In genomic region chr20:6708010-6708409, GRCh38 we compare ENCODE assay signal across 11 cellular contexts. TPM values are rescaled to one million over a fixed set of nuclear protein-coding genes. Genes with fewer than 3 reads are reported as not detected.
DNase-seq lines count a peak whose midpoint lies in the region; ATAC-seq and TF ChIP-seq lines count a peak whose summit lies in the region.
"Had no signal": no experiment of that assay in that cellular context is flagged by ENCODE, and none has a peak within 500 bp of the region (broad histone marks: within the 10 kb centered on the region; RNA-seq: fewer than 3 reads in every experiment).

No MANE protein-coding gene starts in this region.

- H3K4me3 ChIP-seq in adrenal gland: no peak overlapping the region
- H3K4me3 ChIP-seq in left ventricle myocardium inferior: no peak overlapping the region

- no peak for TF ChIP-seq POLR2A in adrenal gland (IDR thresholded peaks at IDR 0.05)

- no peak for TF ChIP-seq CTCF in adrenal gland (IDR thresholded peaks at IDR 0.05)
- no peak for TF ChIP-seq CTCF in left ventricle myocardium inferior (IDR thresholded peaks at IDR 0.05; ENCODE audit: borderline replicate concordance)
- no peak for TF ChIP-seq CTCF in CD14-positive monocyte (IDR thresholded peaks at IDR 0.05)

- H3K9me3 Mint-ChIP-seq in CD14-positive monocyte: peaks cover 0 to 2% (median 0%) of the 10 kb centered on the region in 7 donors

- H3K4me3 Mint-ChIP-seq in CD14-positive monocyte: no peak overlapping the region

- H3K36me3 ChIP-seq in adrenal gland (replicated peaks in 1 of 2): no peaks in the 10 kb centered on the region
- no peaks in the 10 kb centered on the region for H3K36me3 ChIP-seq in left ventricle myocardium inferior

- peaks cover 13% of the 10 kb centered on the region for H3K4me1 Mint-ChIP-seq in CD14-positive monocyte

- H3K4me1 ChIP-seq in adrenal gland (replicated peaks in 1 of 2) (no peaks in the 10 kb centered on the region), left ventricle myocardium inferior (peaks cover 27% of the 10 kb centered on the region)

- intact Hi-C loops in adrenal gland (cut with DNase I): loop anchor here in 1 of 2 donors (10.0 kb wide), 1 partner anchor 63 kb away; no protein-coding TSS in a partner anchor
- intact Hi-C loops in left ventricle myocardium inferior (cut with micrococcal nuclease): no loop called here
- intact Hi-C loops in CD14-positive monocyte (cut with micrococcal nuclease): no loop called here

- peak; percentile 37 for DNase-seq in GM04503 (ENCODE audit: low read depth)
- peak in 5 of 7 donors; percentile 7 to 57 (median 29) for DNase-seq in adrenal gland
- peak; percentile 65 for DNase-seq in left ventricle myocardium inferior
- DNase-seq in pulmonary artery endothelial cell (ENCODE audit: low read depth, low spot score): peak; percentile 57
- no peak for DNase-seq in CD14-positive monocyte (ENCODE audit: low spot score)
- no peak for DNase-seq in activated effector memory CD4-positive, alpha-beta T cell treated with Interleukin-2 at 50 U/mL for 16 hours
- DNase-seq in HuH-7.5 (ENCODE audit: low spot score): no peak
- DNase-seq: activated gamma-delta T cell treated with Interleukin-2 at 50 U/mL for 16 hours, DMS 273 treated with DMSO at 0.1 percent for 48 hours, NCI-H1105 had no signal

- ATAC-seq in HG03097 (IDR thresholded peaks at IDR 0.05; ENCODE audit: low FRiP score, unreplicated experiment): no peak

- no peak overlapping the region for H3K27ac Mint-ChIP-seq in CD14-positive monocyte

- H3K27ac ChIP-seq in adrenal gland: no peak overlapping the region
- H3K27ac ChIP-seq in left ventricle myocardium inferior (replicated peaks): peak overlapping the region; percentile 53

- H3K9me3 ChIP-seq in adrenal gland (replicated peaks in 1 of 3) (no peaks in the 10 kb centered on the region), left ventricle myocardium inferior (replicated peaks) (no peaks in the 10 kb centered on the region)

- H3K27me3 Mint-ChIP-seq in CD14-positive monocyte (ENCODE audit: low read depth in 3 of 3): peaks cover 18 to 36% (median 20%) of the 10 kb centered on the region in 3 donors

- peaks cover 0 to 2% of the 10 kb centered on the region in 2 donors for H3K36me3 Mint-ChIP-seq in CD14-positive monocyte

- H3K27me3 ChIP-seq in adrenal gland: no peaks in the 10 kb centered on the region
- no peaks in the 10 kb centered on the region for H3K27me3 ChIP-seq in left ventricle myocardium inferior (ENCODE audit: low read depth)

- WGBS in adrenal gland, 4 donors: 33 to 53% (median 45%) methylated on average over 1 of the region's 1 CpG

RNA-seq across cellular contexts. Expression of gene BMP2, which starts 59.5 kb away (rescaled TPM):
- total RNA-seq in adrenal gland (1 to 10 TPM; 1.8 to 5.6 (median 2.6) TPM), left ventricle myocardium inferior (2.4 TPM), pulmonary artery endothelial cell (16.1 and 24.2 TPM in 2 replicates)
- polyA plus RNA-seq in adrenal gland (1 to 10 TPM in 2 of 3 donors, under 1 TPM in 1; 0.80 to 1.9 (median 1.0) TPM), CD14-positive monocyte (not detected)

Comparison
In these comparisons a context has a peak if more than half of its experiments do, and no peak if none do; other contexts are left out.
1. DNase-seq: peak in GM04503 (single experiment), adrenal gland (5 of 7), left ventricle myocardium inferior (single experiment) and pulmonary artery endothelial cell (single experiment); none in CD14-positive monocyte (single experiment), activated effector memory CD4-positive, alpha-beta T cell treated with Interleukin-2 at 50 U/mL for 16 hours (single experiment) and HuH-7.5 (single experiment).